ENCODE assay signal across 18 cellular contexts in the genomic region with DNA sequence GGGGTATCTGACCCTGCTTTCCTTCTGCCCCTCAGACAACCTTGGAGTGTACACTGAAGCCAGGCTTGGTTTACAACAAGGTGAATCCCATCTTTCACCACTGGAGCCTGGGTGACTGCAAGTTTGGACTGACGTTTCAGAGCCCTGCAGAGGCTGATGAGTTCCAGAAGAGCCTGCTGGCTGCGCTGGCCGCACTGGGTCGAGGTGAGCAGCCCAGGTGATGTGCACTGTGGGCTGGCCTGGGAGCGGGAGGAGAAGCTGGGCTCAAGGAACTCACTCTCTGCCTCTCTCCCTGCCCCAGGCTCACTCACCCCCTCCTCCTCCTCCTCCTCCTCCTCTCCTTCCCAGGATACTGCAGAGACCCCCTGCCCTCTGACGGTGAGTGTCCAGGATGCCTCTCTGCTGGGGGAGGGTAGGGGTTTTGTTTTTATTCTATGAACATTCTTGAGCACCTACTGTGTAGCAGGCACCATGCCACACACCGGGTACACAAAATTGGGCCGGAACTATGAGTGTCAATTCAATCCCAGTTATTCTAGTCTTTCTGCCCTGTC. TPM values are rescaled to one million over a fixed set of nuclear protein-coding genes. Genes with fewer than 3 reads are reported as not detected.
DNase-seq lines count a peak whose midpoint lies in the region; ATAC-seq and TF ChIP-seq lines count a peak whose summit lies in the region.
"Had no signal": no experiment of that assay in that cellular context is flagged by ENCODE, and none has a peak within 500 bp of the region (broad histone marks: within the 10 kb centered on the region; RNA-seq: fewer than 3 reads in every experiment).

No MANE protein-coding gene starts in this region.

- H3K4me3 ChIP-seq in right cardiac atrium (ENCODE audit: low read length) = no peak overlapping the region
- no peak overlapping the region for H3K4me3 ChIP-seq in adrenal gland
- H3K4me3 ChIP-seq: BLaER1 treated with 17β-estradiol and CSF1 and Interleukin-3, amounts not matched to agents 10 nM and 100 nM; GM12878 had no signal

- TF ChIP-seq CTCF in RWPE1 (conservative IDR thresholded peaks at IDR 0.05; ENCODE audit: low read depth) (no peak), neural crest cell (conservative IDR thresholded peaks at IDR 0.05) (no peak), adrenal gland (IDR thresholded peaks at IDR 0.05) (no peak), GM13977 (IDR thresholded peaks at IDR 0.05; ENCODE audit: extremely low read depth, insufficient read depth, missing control alignments) (no peak)

- H3K4me3 Mint-ChIP-seq in neural crest cell = peak overlapping the region; percentile 60

- no peak for TF ChIP-seq POLR2A in adrenal gland (IDR thresholded peaks at IDR 0.05)

- CTCF ChIA-PET in RWPE1 (lab: Yijun Ruan, JAX) = no interaction called here

- no peaks in the 10 kb centered on the region for H3K9me3 ChIP-seq in right cardiac atrium (ENCODE audit: control insufficient read depth, low read length)
- H3K9me3 ChIP-seq in adrenal gland (replicated peaks in 1 of 3) = no peaks in the 10 kb centered on the region

- H3K27me3 ChIP-seq in right cardiac atrium (ENCODE audit: control insufficient read depth, insufficient read depth) (no peaks in the 10 kb centered on the region), adrenal gland (peaks cover 25% of the 10 kb centered on the region)

- DNase-seq in right cardiac atrium (peak in 2 of 3 donors; percentile 19 to 30), Right ventricle myocardium superior (no peak), RWPE1 (ENCODE audit: low spot score) (no peak), neural crest cell (ENCODE audit: low read depth, low spot score) (no peak), adrenal gland (no peak), GM13977 (ENCODE audit: low spot score) (no peak)
- DNase-seq: Calu3; CD4-positive, CD25-positive, alpha-beta regulatory T cell; DMS 273 treated with DMSO at 0.1 percent for 48 hours had no signal

- peaks cover 29% of the 10 kb centered on the region for H3K36me3 Mint-ChIP-seq in neural crest cell (ENCODE audit: low read depth)
- H3K36me3 Mint-ChIP-seq: IgD-negative memory B cell had no signal

- H3K27me3 Mint-ChIP-seq in neural crest cell (ENCODE audit: low read depth) = peaks cover 7% of the 10 kb centered on the region

- H3K36me3 ChIP-seq in adrenal gland (replicated peaks in 1 of 2) = no peaks in the 10 kb centered on the region

- H3K27ac Mint-ChIP-seq in neural crest cell (ENCODE audit: unreplicated experiment) = no peak overlapping the region

- WGBS in right cardiac atrium = 57% methylated on average over 8 of the region's 8 CpGs
- 55 to 70% (median 63%) methylated on average over 5 to 8 of the region's 8 CpGs for WGBS in adrenal gland, 4 donors

- POLR2A ChIA-PET in RWPE1 (lab: Yijun Ruan, JAX; ENCODE audit: low non-redundant PET) = no interaction called here

- H3K9me3 Mint-ChIP-seq in neural crest cell = peaks cover 2% of the 10 kb centered on the region
- H3K9me3 Mint-ChIP-seq: IgD-negative memory B cell had no signal

- intact Hi-C loops in right cardiac atrium (cut with DNase I) (no loop called here), Right ventricle myocardium superior (cut with DNase I) (no loop called here), adrenal gland (cut with DNase I) (no loop called here)

- in situ Hi-C loops in GM13977 (cut with MboI; ENCODE audit: low pct_unique_long_range_greater_than_20kb, low sequenced_read_pairs, unreplicated experiment) = no loop called here

- H3K27ac ChIP-seq in right cardiac atrium (ENCODE audit: low read length) = no peak overlapping the region
- H3K27ac ChIP-seq in RWPE1 = peak overlapping the region; percentile 47
- no peak overlapping the region for H3K27ac ChIP-seq in adrenal gland
- H3K27ac ChIP-seq: 22Rv1; BLaER1 treated with 17β-estradiol and CSF1 and Interleukin-3, amounts not matched to agents 10 nM and 100 nM had no signal

- peaks cover 43% of the 10 kb centered on the region for H3K4me1 Mint-ChIP-seq in neural crest cell

- H3K4me1 ChIP-seq in right cardiac atrium (ENCODE audit: control insufficient read depth, insufficient read depth, low read length) = peaks cover 8% of the 10 kb centered on the region
- peaks cover 10 to 21% of the 10 kb centered on the region in 2 donors for H3K4me1 ChIP-seq in adrenal gland (replicated peaks in 1 of 2)

- no peak for ATAC-seq in right cardiac atrium
- no peak for ATAC-seq in Right ventricle myocardium superior (ENCODE audit: poor library complexity)
- ATAC-seq in GM19328 (IDR thresholded peaks at IDR 0.05; ENCODE audit: unreplicated experiment) = no peak
- no peak for ATAC-seq in GM18517 (IDR thresholded peaks at IDR 0.05; ENCODE audit: unreplicated experiment)
- ATAC-seq: GM12878 had no signal

RNA-seq across cellular contexts. Expression of a gene that starts 3.5 kb away (rescaled TPM):
- 1 to 10 TPM in 1 of 4 donors, under 1 TPM in 3; 0.26 to 2.3 (median 0.63) TPM for total RNA-seq in right cardiac atrium
- 0.27 TPM for polyA plus RNA-seq in right cardiac atrium
- total RNA-seq in Right ventricle myocardium superior = 0.40 TPM
- total RNA-seq in neural crest cell = 11.2 and 12.0 TPM in 2 replicates
- total RNA-seq in adrenal gland = 1 to 10 TPM in 3 of 8 donors, under 1 TPM in 4, not detected in 1; 0.09 to 3.3 (median 0.55) TPM
- polyA plus RNA-seq in adrenal gland = 1 to 10 TPM; 1.4 TPM
- polyA plus RNA-seq: IgD-negative memory B cell had no signal

RNA-seq across cellular contexts. Expression of a gene that starts 4.2 kb away (rescaled TPM):
- 1 to 10 TPM in 1 of 4 donors, under 1 TPM in 3; 0.09 to 1.3 (median 0.63) TPM for total RNA-seq in right cardiac atrium
- 0.11 TPM for polyA plus RNA-seq in right cardiac atrium
- total RNA-seq in Right ventricle myocardium superior = 0.27 TPM
- total RNA-seq in neural crest cell = 1.4 and 2.2 TPM in 2 replicates
- total RNA-seq in adrenal gland = 1 to 10 TPM in 1 of 8 donors, under 1 TPM in 5, not detected in 2; 0.57 to 1.4 (median 0.78) TPM
- 1 to 10 TPM in 1 of 3 donors, under 1 TPM in 1, not detected in 1; 0.88 to 1.6 TPM for polyA plus RNA-seq in adrenal gland
- total RNA-seq: Daoy, GM12878 had no signal
- polyA plus RNA-seq: CD4-positive, CD25-positive, alpha-beta regulatory T cell; GM12878; IgD-negative memory B cell had no signal

RNA-seq across cellular contexts. Expression of a gene that starts 10.9 kb away (rescaled TPM):
- 10 to 100 TPM; 10.4 to 16.7 (median 13.6) TPM for total RNA-seq in right cardiac atrium
- 10.3 TPM for polyA plus RNA-seq in right cardiac atrium
- total RNA-seq in Right ventricle myocardium superior = 10.5 TPM
- total RNA-seq in neural crest cell = 10.6 and 11.8 TPM in 2 replicates
- 10 to 100 TPM; 13.4 to 33.5 (median 17.0) TPM for total RNA-seq in adrenal gland
- polyA plus RNA-seq in adrenal gland = 10 to 100 TPM in 2 of 3 donors, 1 to 10 TPM in 1; 5.3 to 25.7 (median 20.8) TPM

RNA-seq across cellular contexts. Expression of a gene that starts 17.6 kb away (rescaled TPM):
- total RNA-seq in right cardiac atrium (100 to 1,000 TPM; 223 to 311 (median 259) TPM), Right ventricle myocardium superior (299 TPM), neural crest cell (186 and 190 TPM in 2 replicates), adrenal gland (100 to 1,000 TPM; 121 to 330 (median 205) TPM)
- polyA plus RNA-seq in right cardiac atrium (255 TPM), adrenal gland (100 to 1,000 TPM in 1 of 3 donors, 10 to 100 TPM in 2; 53.1 to 268 (median 64.5) TPM)

RNA-seq across cellular contexts. Expression of a gene that starts 34.0 kb away (rescaled TPM):
- total RNA-seq in right cardiac atrium (1 to 10 TPM; 1.3 to 3.2 (median 1.8) TPM), Right ventricle myocardium superior (1.8 TPM), neural crest cell (0.43 and 0.58 TPM in 2 replicates), adrenal gland (1 to 10 TPM; 2.9 to 10.0 (median 4.4) TPM)
- polyA plus RNA-seq in right cardiac atrium (0.81 TPM), adrenal gland (1 to 10 TPM; 1.3 to 4.5 (median 2.7) TPM)
- total RNA-seq: Calu3, Daoy, G401, HT-29 had no signal

Comparison
In these comparisons a context has a peak if more than half of its experiments do, and no peak if none do; other contexts are left out.
1. DNase-seq: peak in right cardiac atrium (2 of 3); none in Right ventricle myocardium superior (single experiment), RWPE1 (single experiment), neural crest cell (single experiment), adrenal gland (0 of 7) and GM13977 (single experiment).